13 cellular contexts compared by ENCODE assay signal in the genomic region with DNA sequence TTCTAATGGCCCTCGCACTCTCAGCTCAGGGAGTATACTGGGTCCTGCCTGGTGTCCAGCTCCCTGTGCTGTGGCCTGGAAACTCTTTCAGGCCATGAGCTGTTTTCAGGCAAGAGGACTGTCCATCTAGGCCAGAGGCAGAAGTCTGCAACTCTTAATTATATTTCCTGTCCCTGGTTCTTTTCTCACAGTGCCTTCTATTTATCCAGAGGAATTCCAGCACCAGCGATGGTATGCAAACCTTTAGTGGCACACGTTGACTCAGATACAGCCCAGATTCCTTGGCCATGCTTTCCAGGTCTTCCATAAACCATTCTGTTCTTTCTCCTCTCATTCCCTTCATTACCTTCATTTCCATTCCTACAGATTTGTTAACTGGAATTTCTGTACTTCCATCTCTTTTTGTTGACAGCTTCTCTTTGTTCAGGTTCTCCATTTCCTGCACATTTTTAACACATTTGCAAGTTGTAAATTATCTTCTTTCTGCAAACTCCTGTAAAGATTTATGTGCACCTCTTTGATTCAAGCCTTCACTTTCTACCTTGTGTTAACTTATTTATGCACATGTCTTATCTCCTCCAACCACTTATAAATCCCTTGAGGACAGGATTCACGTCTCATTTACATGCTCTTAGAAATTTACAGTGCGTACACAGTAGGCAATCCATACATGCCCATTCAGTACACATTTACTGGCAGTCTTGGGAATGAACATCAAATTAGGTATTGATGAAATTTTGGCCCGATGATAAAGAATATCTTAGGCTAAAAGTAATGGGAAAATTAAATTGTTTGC.
DNase-seq lines count a peak whose midpoint lies in the region; ATAC-seq and TF ChIP-seq lines count a peak whose summit lies in the region.
"Had no signal": no experiment of that assay in that cellular context is flagged by ENCODE, and none has a peak within 500 bp of the region (broad histone marks: within the 10 kb centered on the region; RNA-seq: fewer than 3 reads in every experiment).

No MANE protein-coding gene starts in this region.

- H3K36me3 Mint-ChIP-seq in activated CD8-positive, alpha-beta memory T cell treated with anti-CD3 and anti-CD28 coated beads, Interleukin-2, amount 10 ng/mL, durations not matched to agents 7 days and 5 days: peaks cover 91% of the 10 kb centered on the region
- peaks cover 84% of the 10 kb centered on the region for H3K36me3 Mint-ChIP-seq in T-cell
- H3K36me3 Mint-ChIP-seq in endodermal cell (ENCODE audit: low read depth): peaks cover 31% of the 10 kb centered on the region

- peaks cover 8% of the 10 kb centered on the region for H3K9me3 ChIP-seq in endodermal cell (ENCODE audit: control insufficient read depth, low read length)
- H3K9me3 ChIP-seq in neutrophil: no peaks in the 10 kb centered on the region
- H3K9me3 ChIP-seq: thoracic aorta had no signal

- H3K27ac ChIP-seq in endodermal cell (ENCODE audit: low read depth, low read length): no peak overlapping the region
- H3K27ac ChIP-seq in neutrophil: peak overlapping the region; percentile 25
- H3K27ac ChIP-seq: lower lobe of right lung, thoracic aorta, VCaP had no signal

- CTCF ChIA-PET in activated CD8-positive, alpha-beta memory T cell treated with anti-CD3 and anti-CD28 coated beads, Interleukin-2, amount 10 ng/mL, durations not matched to agents 7 days and 5 days (lab: Charles Lee): interaction anchor here (0.7 to 1.3 kb wide), 5 partner anchors 9 to 80 kb away, joined by 3 to 5 read pairs (median 3); no protein-coding TSS in a partner anchor
- CTCF ChIA-PET in T-cell (lab: Charles Lee): interaction anchor here (0.5 to 0.7 kb wide), 3 partner anchors 21 to 69 kb away, joined by 5 to 10 read pairs (median 6); no protein-coding TSS in a partner anchor

- H3K9me3 Mint-ChIP-seq in activated CD8-positive, alpha-beta memory T cell treated with anti-CD3 and anti-CD28 coated beads, Interleukin-2, amount 10 ng/mL, durations not matched to agents 7 days and 5 days (ENCODE audit: low read depth): peaks cover 7% of the 10 kb centered on the region
- H3K9me3 Mint-ChIP-seq in T-cell (peaks cover 0 to 5% (median 0%) of the 10 kb centered on the region in 3 donors), endodermal cell (peaks cover 10% of the 10 kb centered on the region)

- no peak for DNase-seq in activated CD8-positive, alpha-beta memory T cell treated with anti-CD3 and anti-CD28 coated beads, Interleukin-2, amount 10 ng/mL, durations not matched to agents 7 days and 5 days
- no peak for DNase-seq in activated CD8-positive, alpha-beta memory T cell treated with anti-CD3 and anti-CD28 coated beads, Interleukin-2, amount 50 U/mL, for 4 hours
- DNase-seq in T-cell (no peak), endodermal cell (peak; percentile 33), GM13976 (ENCODE audit: low spot score) (no peak), NCI-H1048 (lab: John Stamatoyannopoulos, UW) (no peak)
- DNase-seq: ACHN, DMS153, lower lobe of right lung had no signal

- H3K36me3 ChIP-seq in endodermal cell (ENCODE audit: control insufficient read depth, insufficient read depth, low read length) (peaks cover 41% of the 10 kb centered on the region), neutrophil (peaks cover 63% of the 10 kb centered on the region)
- H3K36me3 ChIP-seq: thoracic aorta had no signal

- H3K27me3 ChIP-seq in endodermal cell (ENCODE audit: control insufficient read depth, insufficient read depth, low read length, poor library complexity, severe bottlenecking) (no peaks in the 10 kb centered on the region), neutrophil (no peaks in the 10 kb centered on the region)

- H3K4me1 Mint-ChIP-seq in activated CD8-positive, alpha-beta memory T cell treated with anti-CD3 and anti-CD28 coated beads, Interleukin-2, amount 10 ng/mL, durations not matched to agents 7 days and 5 days: peaks cover 91% of the 10 kb centered on the region
- H3K4me1 Mint-ChIP-seq in T-cell: peaks cover 92 to 98% (median 95%) of the 10 kb centered on the region in 3 donors
- peaks cover 29% of the 10 kb centered on the region for H3K4me1 Mint-ChIP-seq in endodermal cell

- H3K9ac ChIP-seq in endodermal cell (ENCODE audit: extremely low read depth, low read length, poor library complexity, severe bottlenecking): peak overlapping the region; percentile 12

- H3K27ac Mint-ChIP-seq in activated CD8-positive, alpha-beta memory T cell treated with anti-CD3 and anti-CD28 coated beads, Interleukin-2, amount 10 ng/mL, durations not matched to agents 7 days and 5 days: peak overlapping the region; percentile 67
- H3K27ac Mint-ChIP-seq in T-cell (peak overlapping the region; percentile 42 to 77), endodermal cell (no peak overlapping the region)

- no peak overlapping the region for H3K4me3 Mint-ChIP-seq in activated CD8-positive, alpha-beta memory T cell treated with anti-CD3 and anti-CD28 coated beads, Interleukin-2, amount 10 ng/mL, durations not matched to agents 7 days and 5 days
- H3K4me3 Mint-ChIP-seq in T-cell: peak overlapping the region; percentile 4 to 61 (median 40)
- H3K4me3 Mint-ChIP-seq in endodermal cell: no peak overlapping the region

- peaks cover 7% of the 10 kb centered on the region for H3K4me1 ChIP-seq in endodermal cell (ENCODE audit: control insufficient read depth, insufficient read depth, low read length)
- H3K4me1 ChIP-seq in neutrophil (ENCODE audit: control insufficient read depth in 1 of 2, insufficient read depth in 1 of 2, low read depth in 1 of 2, low read length in 1 of 2): peaks cover 39 to 78% of the 10 kb centered on the region in 2 experiments

- H3K4me3 ChIP-seq in endodermal cell (ENCODE audit: low read length) (no peak overlapping the region), neutrophil (ENCODE audit: low read depth in 1 of 2, low read length in 1 of 2) (no peak overlapping the region)
- H3K4me3 ChIP-seq: lower lobe of right lung, thoracic aorta had no signal

- in situ Hi-C loops in GM13976 (cut with MboI; ENCODE audit: low sequenced_read_pairs, unreplicated experiment): no loop called here

- 76 to 85% methylated on average over 5 to 6 of the region's 6 CpGs for WGBS in endodermal cell (ENCODE audit: insufficient coverage in 1 of 2, insufficient read length in 1 of 2), 2 experiments

- no peak for ATAC-seq in activated CD8-positive, alpha-beta memory T cell treated with anti-CD3 and anti-CD28 coated beads, Interleukin-2, amount 10 ng/mL, durations not matched to agents 7 days and 5 days
- no peak for ATAC-seq in T-cell (replicated peaks in 1 of 4)
- ATAC-seq in HG03442 (IDR thresholded peaks at IDR 0.05; ENCODE audit: unreplicated experiment): no peak

- no peaks in the 10 kb centered on the region for H3K27me3 Mint-ChIP-seq in activated CD8-positive, alpha-beta memory T cell treated with anti-CD3 and anti-CD28 coated beads, Interleukin-2, amount 10 ng/mL, durations not matched to agents 7 days and 5 days
- H3K27me3 Mint-ChIP-seq in T-cell (no peaks in the 10 kb centered on the region), endodermal cell (ENCODE audit: insufficient read depth) (no peaks in the 10 kb centered on the region)

- no peak for TF ChIP-seq CTCF in endodermal cell (conservative IDR thresholded peaks at IDR 0.05)
- no peak for TF ChIP-seq CTCF in neutrophil (IDR thresholded peaks at IDR 0.05)
- no peak for TF ChIP-seq CTCF in GM13976 (IDR thresholded peaks at IDR 0.05; ENCODE audit: borderline replicate concordance, control extremely low read depth, extremely low read depth, insufficient read depth, missing control alignments)

- POLR2A ChIA-PET in T-cell (lab: Charles Lee): interaction anchor here (0.5 to 1.2 kb wide), 7 partner anchors 24 to 207 kb away, joined by 3 to 12 read pairs (median 4); no protein-coding TSS in a partner anchor

Comparison
In these comparisons a context has a peak if more than half of its experiments do, and no peak if none do; other contexts are left out.
1. H3K4me3 Mint-ChIP-seq: peak in T-cell (3 of 3); none in activated CD8-positive, alpha-beta memory T cell treated with anti-CD3 and anti-CD28 coated beads, Interleukin-2, amount 10 ng/mL, durations not matched to agents 7 days and 5 days (single experiment) and endodermal cell (single experiment).